In genomic region chr2:177169810-177170514, GRCh38 we compare ENCODE assay signal across 1 cellular context.
TF ChIP-seq lines count a peak whose summit lies in the region.

No MANE protein-coding gene starts in this region.

TF ChIP-seq in IMR-90, 13 proteins besides CTCF, POLR2A, EP300 and RAD21 (continued from another document):
- TF ChIP-seq NFE2L2 (IDR thresholded peaks at IDR 0.05; ENCODE audit: low read depth, low read length): no peak
- no peak for TF ChIP-seq MAFK (IDR thresholded peaks at IDR 0.05; ENCODE audit: low read depth, low read length)
- no peak for TF ChIP-seq ELK1 (IDR thresholded peaks at IDR 0.05; ENCODE audit: borderline replicate concordance, low read depth, low read length)
- TF ChIP-seq CHD1 (IDR thresholded peaks at IDR 0.05; ENCODE audit: low read depth, low read length): no peak
- TF ChIP-seq SMC3 (IDR thresholded peaks at IDR 0.05; ENCODE audit: low read depth, low read length): no peak
- no peak for TF ChIP-seq RCOR1 (IDR thresholded peaks at IDR 0.05; ENCODE audit: insufficient replicate concordance, low read length)
- TF ChIP-seq MXI1 (IDR thresholded peaks at IDR 0.05; ENCODE audit: borderline replicate concordance, low read depth, low read length): no peak
- no peak for TF ChIP-seq BHLHE40 (IDR thresholded peaks at IDR 0.05; ENCODE audit: low read depth, low read length)
- TF ChIP-seq MAZ (IDR thresholded peaks at IDR 0.05; ENCODE audit: borderline replicate concordance, low read depth, low read length): no peak
- no peak for TF ChIP-seq FOS (IDR thresholded peaks at IDR 0.05; ENCODE audit: low read depth, low read length)
TF ChIP-seq in IMR-90: peak in this region for 0.
